In the genomic region with DNA sequence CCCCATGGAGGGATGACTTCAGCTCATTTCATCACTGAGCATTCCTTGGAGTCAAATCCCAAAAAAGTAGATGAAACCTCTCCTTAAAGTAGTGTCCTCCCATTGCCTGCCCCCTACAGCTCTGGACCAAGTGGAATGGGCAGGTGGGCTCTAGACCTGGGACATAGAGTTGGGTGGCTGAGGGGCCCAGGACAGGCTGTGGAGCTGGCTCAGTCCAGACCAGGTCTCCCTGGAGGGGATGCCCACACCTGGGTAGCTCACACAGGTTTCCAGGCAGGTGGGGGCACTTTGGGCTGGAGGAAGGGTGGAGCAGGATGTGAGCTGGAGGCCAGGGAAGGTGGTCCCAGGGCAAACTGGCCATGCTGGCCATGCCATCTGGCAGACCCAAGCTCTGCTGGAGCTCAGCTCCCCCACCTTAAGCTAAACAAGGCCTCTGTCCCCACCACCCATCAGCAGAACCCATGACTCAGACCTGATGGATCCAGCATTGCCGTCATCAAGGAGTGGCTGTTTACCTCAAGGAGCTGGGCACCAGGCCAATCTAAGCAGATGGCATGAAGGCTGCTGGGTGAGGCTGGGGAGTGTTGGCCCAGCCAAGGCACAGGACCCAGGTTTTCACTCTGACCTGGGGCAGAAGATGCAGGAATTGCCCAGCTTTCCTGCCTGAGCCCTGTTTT, we compare ENCODE assay signal across 1 cellular context.
TF ChIP-seq lines count a peak whose summit lies in the region.

No MANE protein-coding gene starts in this region.

TF ChIP-seq in A549, 52 proteins besides CTCF, POLR2A, EP300 and RAD21 (continued from another document):
- peak; percentile 96 for TF ChIP-seq GATA3 (IDR thresholded peaks at IDR 0.05; ENCODE audit: borderline replicate concordance)
- TF ChIP-seq ESRRA (IDR thresholded peaks at IDR 0.05; ENCODE audit: borderline replicate concordance, low read length), result no peak
- TF ChIP-seq, protein P1, sequence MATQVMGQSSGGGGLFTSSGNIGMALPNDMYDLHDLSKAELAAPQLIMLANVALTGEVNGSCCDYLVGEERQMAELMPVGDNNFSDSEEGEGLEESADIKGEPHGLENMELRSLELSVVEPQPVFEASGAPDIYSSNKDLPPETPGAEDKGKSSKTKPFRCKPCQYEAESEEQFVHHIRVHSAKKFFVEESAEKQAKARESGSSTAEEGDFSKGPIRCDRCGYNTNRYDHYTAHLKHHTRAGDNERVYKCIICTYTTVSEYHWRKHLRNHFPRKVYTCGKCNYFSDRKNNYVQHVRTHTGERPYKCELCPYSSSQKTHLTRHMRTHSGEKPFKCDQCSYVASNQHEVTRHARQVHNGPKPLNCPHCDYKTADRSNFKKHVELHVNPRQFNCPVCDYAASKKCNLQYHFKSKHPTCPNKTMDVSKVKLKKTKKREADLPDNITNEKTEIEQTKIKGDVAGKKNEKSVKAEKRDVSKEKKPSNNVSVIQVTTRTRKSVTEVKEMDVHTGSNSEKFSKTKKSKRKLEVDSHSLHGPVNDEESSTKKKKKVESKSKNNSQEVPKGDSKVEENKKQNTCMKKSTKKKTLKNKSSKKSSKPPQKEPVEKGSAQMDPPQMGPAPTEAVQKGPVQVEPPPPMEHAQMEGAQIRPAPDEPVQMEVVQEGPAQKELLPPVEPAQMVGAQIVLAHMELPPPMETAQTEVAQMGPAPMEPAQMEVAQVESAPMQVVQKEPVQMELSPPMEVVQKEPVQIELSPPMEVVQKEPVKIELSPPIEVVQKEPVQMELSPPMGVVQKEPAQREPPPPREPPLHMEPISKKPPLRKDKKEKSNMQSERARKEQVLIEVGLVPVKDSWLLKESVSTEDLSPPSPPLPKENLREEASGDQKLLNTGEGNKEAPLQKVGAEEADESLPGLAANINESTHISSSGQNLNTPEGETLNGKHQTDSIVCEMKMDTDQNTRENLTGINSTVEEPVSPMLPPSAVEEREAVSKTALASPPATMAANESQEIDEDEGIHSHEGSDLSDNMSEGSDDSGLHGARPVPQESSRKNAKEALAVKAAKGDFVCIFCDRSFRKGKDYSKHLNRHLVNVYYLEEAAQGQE (IDR thresholded peaks at IDR 0.05), result no peak
- TF ChIP-seq, protein P2, sequence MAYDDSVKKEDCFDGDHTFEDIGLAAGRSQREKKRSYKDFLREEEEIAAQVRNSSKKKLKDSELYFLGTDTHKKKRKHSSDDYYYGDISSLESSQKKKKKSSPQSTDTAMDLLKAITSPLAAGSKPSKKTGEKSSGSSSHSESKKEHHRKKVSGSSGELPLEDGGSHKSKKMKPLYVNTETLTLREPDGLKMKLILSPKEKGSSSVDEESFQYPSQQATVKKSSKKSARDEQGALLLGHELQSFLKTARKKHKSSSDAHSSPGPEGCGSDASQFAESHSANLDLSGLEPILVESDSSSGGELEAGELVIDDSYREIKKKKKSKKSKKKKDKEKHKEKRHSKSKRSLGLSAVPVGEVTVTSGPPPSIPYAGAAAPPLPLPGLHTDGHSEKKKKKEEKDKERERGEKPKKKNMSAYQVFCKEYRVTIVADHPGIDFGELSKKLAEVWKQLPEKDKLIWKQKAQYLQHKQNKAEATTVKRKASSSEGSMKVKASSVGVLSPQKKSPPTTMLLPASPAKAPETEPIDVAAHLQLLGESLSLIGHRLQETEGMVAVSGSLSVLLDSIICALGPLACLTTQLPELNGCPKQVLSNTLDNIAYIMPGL (CRISPR knock-in tag; IDR thresholded peaks at IDR 0.05; ENCODE audit: borderline replicate concordance), result no peak
- TF ChIP-seq EHF (CRISPR knock-in tag; IDR thresholded peaks at IDR 0.05), result peak; percentile 92
- no peak for TF ChIP-seq MAZ (IDR thresholded peaks at IDR 0.05; ENCODE audit: borderline replicate concordance, low read depth, low read length)
- TF ChIP-seq FOXS1 (CRISPR knock-in tag; IDR thresholded peaks at IDR 0.05), result peak; percentile 97
- TF ChIP-seq RNF2 (IDR thresholded peaks at IDR 0.05; ENCODE audit: borderline replicate concordance, low read depth), result no peak
- peak; percentile 92 for TF ChIP-seq FOSL2 (IDR thresholded peaks at IDR 0.05)
- TF ChIP-seq FOSL2 (CRISPR knock-in tag; IDR thresholded peaks at IDR 0.05), result peak; percentile 98
- TF ChIP-seq ZC3H11A (IDR thresholded peaks at IDR 0.05), result no peak
- TF ChIP-seq, protein P3, sequence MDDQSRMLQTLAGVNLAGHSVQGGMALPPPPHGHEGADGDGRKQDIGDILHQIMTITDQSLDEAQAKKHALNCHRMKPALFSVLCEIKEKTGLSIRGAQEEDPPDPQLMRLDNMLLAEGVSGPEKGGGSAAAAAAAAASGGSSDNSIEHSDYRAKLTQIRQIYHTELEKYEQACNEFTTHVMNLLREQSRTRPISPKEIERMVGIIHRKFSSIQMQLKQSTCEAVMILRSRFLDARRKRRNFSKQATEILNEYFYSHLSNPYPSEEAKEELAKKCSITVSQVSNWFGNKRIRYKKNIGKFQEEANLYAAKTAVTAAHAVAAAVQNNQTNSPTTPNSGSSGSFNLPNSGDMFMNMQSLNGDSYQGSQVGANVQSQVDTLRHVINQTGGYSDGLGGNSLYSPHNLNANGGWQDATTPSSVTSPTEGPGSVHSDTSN (IDR thresholded peaks at IDR 0.05), result peak; percentile 87
- TF ChIP-seq CEBPB (IDR thresholded peaks at IDR 0.05), result peak; percentile 50 to 68; a peak in 3 of 4 replicates
- TF ChIP-seq, protein P4, sequence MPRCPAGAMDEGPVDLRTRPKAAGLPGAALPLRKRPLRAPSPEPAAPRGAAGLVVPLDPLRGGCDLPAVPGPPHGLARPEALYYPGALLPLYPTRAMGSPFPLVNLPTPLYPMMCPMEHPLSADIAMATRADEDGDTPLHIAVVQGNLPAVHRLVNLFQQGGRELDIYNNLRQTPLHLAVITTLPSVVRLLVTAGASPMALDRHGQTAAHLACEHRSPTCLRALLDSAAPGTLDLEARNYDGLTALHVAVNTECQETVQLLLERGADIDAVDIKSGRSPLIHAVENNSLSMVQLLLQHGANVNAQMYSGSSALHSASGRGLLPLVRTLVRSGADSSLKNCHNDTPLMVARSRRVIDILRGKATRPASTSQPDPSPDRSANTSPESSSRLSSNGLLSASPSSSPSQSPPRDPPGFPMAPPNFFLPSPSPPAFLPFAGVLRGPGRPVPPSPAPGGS (IDR thresholded peaks at IDR 0.05), result peak; percentile 91
- TF ChIP-seq, protein P5, sequence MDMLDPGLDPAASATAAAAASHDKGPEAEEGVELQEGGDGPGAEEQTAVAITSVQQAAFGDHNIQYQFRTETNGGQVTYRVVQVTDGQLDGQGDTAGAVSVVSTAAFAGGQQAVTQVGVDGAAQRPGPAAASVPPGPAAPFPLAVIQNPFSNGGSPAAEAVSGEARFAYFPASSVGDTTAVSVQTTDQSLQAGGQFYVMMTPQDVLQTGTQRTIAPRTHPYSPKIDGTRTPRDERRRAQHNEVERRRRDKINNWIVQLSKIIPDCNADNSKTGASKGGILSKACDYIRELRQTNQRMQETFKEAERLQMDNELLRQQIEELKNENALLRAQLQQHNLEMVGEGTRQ (IDR thresholded peaks at IDR 0.05), result no peak
- TF ChIP-seq HOXB13 (CRISPR knock-in tag; IDR thresholded peaks at IDR 0.05; ENCODE audit: low read depth), result peak; percentile 92
- TF ChIP-seq HDAC2 (IDR thresholded peaks at IDR 0.05), result no peak
- no peak for TF ChIP-seq KDM5A (IDR thresholded peaks at IDR 0.05)
- no peak; the same call in 1 of the 2 replicates for TF ChIP-seq RFX5 (IDR thresholded peaks at IDR 0.05)
- peak; percentile 20 for TF ChIP-seq MAFK (IDR thresholded peaks at IDR 0.05; ENCODE audit: partially characterized antibody)
- TF ChIP-seq, protein P6, sequence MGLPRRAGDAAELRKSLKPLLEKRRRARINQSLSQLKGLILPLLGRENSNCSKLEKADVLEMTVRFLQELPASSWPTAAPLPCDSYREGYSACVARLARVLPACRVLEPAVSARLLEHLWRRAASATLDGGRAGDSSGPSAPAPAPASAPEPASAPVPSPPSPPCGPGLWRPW (IDR thresholded peaks at IDR 0.05), result peak; percentile 13; the same call in 1 of the 2 replicates
- TF ChIP-seq, protein P7, sequence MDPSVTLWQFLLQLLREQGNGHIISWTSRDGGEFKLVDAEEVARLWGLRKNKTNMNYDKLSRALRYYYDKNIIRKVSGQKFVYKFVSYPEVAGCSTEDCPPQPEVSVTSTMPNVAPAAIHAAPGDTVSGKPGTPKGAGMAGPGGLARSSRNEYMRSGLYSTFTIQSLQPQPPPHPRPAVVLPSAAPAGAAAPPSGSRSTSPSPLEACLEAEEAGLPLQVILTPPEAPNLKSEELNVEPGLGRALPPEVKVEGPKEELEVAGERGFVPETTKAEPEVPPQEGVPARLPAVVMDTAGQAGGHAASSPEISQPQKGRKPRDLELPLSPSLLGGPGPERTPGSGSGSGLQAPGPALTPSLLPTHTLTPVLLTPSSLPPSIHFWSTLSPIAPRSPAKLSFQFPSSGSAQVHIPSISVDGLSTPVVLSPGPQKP (IDR thresholded peaks at IDR 0.05; ENCODE audit: low read depth, low read length), result no peak
- 0 out of 2 replicates have a peak, but pooled peaks have one; percentile 39 for TF ChIP-seq TFCP2L1 (CRISPR knock-in tag; IDR thresholded peaks at IDR 0.05)
- peak; percentile 92 for TF ChIP-seq JUNB (IDR thresholded peaks at IDR 0.05)
- TF ChIP-seq, protein P8, sequence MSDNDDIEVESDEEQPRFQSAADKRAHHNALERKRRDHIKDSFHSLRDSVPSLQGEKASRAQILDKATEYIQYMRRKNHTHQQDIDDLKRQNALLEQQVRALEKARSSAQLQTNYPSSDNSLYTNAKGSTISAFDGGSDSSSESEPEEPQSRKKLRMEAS (IDR thresholded peaks at IDR 0.05), result peak; percentile 96
- TF ChIP-seq JUN (IDR thresholded peaks at IDR 0.05), result peak; percentile 94 to 98
